ENCODE assay signal across 14 cellular contexts in genomic region chr15:73017987-73018386, GRCh38.
"Had no signal": no experiment of that assay in that cellular context is flagged by ENCODE, and none has a peak within 500 bp of the region (broad histone marks: within the 10 kb centered on the region; RNA-seq: fewer than 3 reads in every experiment).

No MANE protein-coding gene starts in this region.

- DNase-seq: erythroblast; gastrocnemius medialis; heart right ventricle; hypothalamus; islet precursor cell; mammary epithelial cell; naive thymus-derived CD4-positive, alpha-beta T cell; nephron progenitor cell; retina; stimulated activated CD4-positive, alpha-beta T cell treated with anti-CD3 and anti-CD28 coated beads, Interleukin-2, amount 100 ng/mL, for 24 hours; stimulated activated CD4-positive, alpha-beta T cell treated with anti-CD3 and anti-CD28 coated beads, Interleukin-4, amount 100 ng/mL, for 4 hours; stimulated activated naive B cell treated with anti-CD40 and anti-IgM and Interleukin-4, amounts not matched to agents 10 μg/mL and 1 μg/mL and 100 μg/mL, for 72 hours; stimulated activated naive CD8-positive, alpha-beta T cell treated with anti-CD3 and anti-CD28 coated beads, Interleukin-15, amount 100 ng/mL, for 72 hours; trophoblast cell had no signal
